ENCODE assay signal across 27 cellular contexts in genomic region chr16:2070576-2071453, GRCh38. TPM values are rescaled to one million over a fixed set of nuclear protein-coding genes. Genes with fewer than 3 reads are reported as not detected.
"Had no signal": no experiment of that assay in that cellular context is flagged by ENCODE, and none has a peak within 500 bp of the region (broad histone marks: within the 10 kb centered on the region; RNA-seq: fewer than 3 reads in every experiment).

No MANE protein-coding gene starts in this region.

- H3K4me1 ChIP-seq: breast epithelium, esophagus squamous epithelium, gastrocnemius medialis, lower lobe of right lung, spleen, testis, uterus had no signal

- H3K36me3 ChIP-seq: breast epithelium, uterus had no signal

- H3K4me3 Mint-ChIP-seq: activated CD8-positive, alpha-beta T cell treated with anti-CD3 and anti-CD28 coated beads, Interleukin-2, amount 10 ng/mL, durations not matched to agents 7 days and 5 days; activated naive CD8-positive, alpha-beta T cell treated with anti-CD3 and anti-CD28 coated beads for 36 hours; central memory CD8-positive, alpha-beta T cell; effector memory CD8-positive, alpha-beta T cell; naive thymus-derived CD4-positive, alpha-beta T cell; neural crest cell; T-cell; T-helper 2 cell treated with Interferon-gamma antibody and Interleukin-4, amounts not matched to agents 5 μg/mL and 100 μg/mL, for 36 hours had no signal

- H3K27me3 Mint-ChIP-seq: activated naive CD8-positive, alpha-beta T cell treated with anti-CD3 and anti-CD28 coated beads for 36 hours; central memory CD8-positive, alpha-beta T cell; effector memory CD8-positive, alpha-beta T cell; naive thymus-derived CD4-positive, alpha-beta T cell; progenitor cell of endocrine pancreas; T-cell had no signal

- H3K27ac ChIP-seq: breast epithelium, esophagus squamous epithelium, gastrocnemius medialis, lower lobe of right lung, spleen, testis, uterus, VCaP had no signal

- H3K27ac Mint-ChIP-seq: activated CD8-positive, alpha-beta T cell treated with anti-CD3 and anti-CD28 coated beads, Interleukin-2, amount 10 ng/mL, durations not matched to agents 7 days and 5 days; progenitor cell of endocrine pancreas; T-helper 2 cell treated with Interferon-gamma antibody and Interleukin-4, amounts not matched to agents 5 μg/mL and 100 μg/mL, for 36 hours had no signal

- H3K4me3 ChIP-seq: breast epithelium, dorsolateral prefrontal cortex, esophagus squamous epithelium, gastrocnemius medialis, lower lobe of right lung, spleen, testis, uterus had no signal

- H3K4me1 Mint-ChIP-seq: activated naive CD8-positive, alpha-beta T cell treated with anti-CD3 and anti-CD28 coated beads for 36 hours; naive thymus-derived CD4-positive, alpha-beta T cell; neural crest cell; T-cell had no signal

- H3K27me3 ChIP-seq: breast epithelium, dorsolateral prefrontal cortex, esophagus squamous epithelium, gastrocnemius medialis, spleen, testis, uterus had no signal

- H3K9me3 Mint-ChIP-seq: activated naive CD8-positive, alpha-beta T cell treated with anti-CD3 and anti-CD28 coated beads for 36 hours; central memory CD8-positive, alpha-beta T cell; effector memory CD8-positive, alpha-beta T cell; neural crest cell; T-cell; T-helper 2 cell treated with Interferon-gamma antibody and Interleukin-4, amounts not matched to agents 5 μg/mL and 100 μg/mL, for 36 hours had no signal

- DNase-seq: activated CD4-positive, alpha-beta T cell treated with anti-CD3 and anti-CD28 coated beads, Interleukin-2, amount 50 U/mL, for 1 hour; activated CD8-positive, alpha-beta T cell treated with anti-CD3 and anti-CD28 coated beads, Interleukin-2, amount 10 ng/mL, durations not matched to agents 7 days and 5 days; activated naive CD8-positive, alpha-beta T cell treated with anti-CD3 and anti-CD28 coated beads for 36 hours; activated T-cell treated with anti-CD3 and anti-CD28 coated beads, Interleukin-2, amount 50 U/mL, for 1 hour; dorsolateral prefrontal cortex; effector memory CD8-positive, alpha-beta T cell; esophagus squamous epithelium; gastrocnemius medialis; islet precursor cell; lower lobe of right lung; naive thymus-derived CD4-positive, alpha-beta T cell; retina; spleen; stimulated activated CD4-positive, alpha-beta T cell treated with anti-CD3 and anti-CD28 coated beads, Interleukin-4, amount 100 ng/mL, for 1 hour; testis; trophoblast cell; uterus had no signal

- ATAC-seq: activated CD4-positive, CD25-positive, alpha-beta regulatory T cell treated with anti-CD3 and anti-CD28 coated beads, Interleukin-2, amount 50 U/mL, for 24 hours; activated CD8-positive, alpha-beta T cell treated with anti-CD3 and anti-CD28 coated beads, Interleukin-2, amount 10 ng/mL, durations not matched to agents 7 days and 5 days; effector memory CD8-positive, alpha-beta T cell; gastrocnemius medialis; lower lobe of right lung; naive thymus-derived CD4-positive, alpha-beta T cell; T-cell had no signal

- FAIRE-seq: colon had no signal

RNA-seq across cellular contexts. Expression of gene NPW, which starts 51.2 kb away (rescaled TPM):
- total RNA-seq: breast epithelium, gastrocnemius medialis, lower lobe of right lung, osteoblast had no signal
- polyA plus RNA-seq: naive thymus-derived CD4-positive, alpha-beta T cell had no signal
